ENCODE assay signal across 2 cellular contexts in genomic region chr1:228454238-228454637, GRCh38.
TF ChIP-seq lines count a peak whose summit lies in the region.

No MANE protein-coding gene starts in this region.

TF ChIP-seq in HEK293, 187 proteins besides CTCF, POLR2A, EP300 and RAD21:
- no peak for TF ChIP-seq WT1 (tag by site-specific recombination; IDR thresholded peaks at IDR 0.05)
- no peak for TF ChIP-seq ZNF677 (tag by site-specific recombination; IDR thresholded peaks at IDR 0.05)
- TF ChIP-seq ZNF549 (tag by site-specific recombination; IDR thresholded peaks at IDR 0.05) = no peak
- no peak for TF ChIP-seq ZNF658 (tag by site-specific recombination; IDR thresholded peaks at IDR 0.05)
- TF ChIP-seq ZNF146 (tag by site-specific recombination; IDR thresholded peaks at IDR 0.05) = peak; percentile 40

TF ChIP-seq in H1, 55 proteins besides CTCF, POLR2A, EP300 and RAD21:
- no peak for TF ChIP-seq CEBPB (IDR thresholded peaks at IDR 0.05; ENCODE audit: low read depth, low read length)
- TF ChIP-seq YY1 (IDR thresholded peaks at IDR 0.05; ENCODE audit: low read depth, low read length) = no peak
- no peak for TF ChIP-seq USF2 (IDR thresholded peaks at IDR 0.05; ENCODE audit: low read length)
- TF ChIP-seq POLR2AphosphoS5 (IDR thresholded peaks at IDR 0.05; ENCODE audit: low read depth, low read length) = 0 out of 2 replicates have a peak, but pooled peaks have one; percentile 38
- no peak for TF ChIP-seq TCF12 (IDR thresholded peaks at IDR 0.05; ENCODE audit: low read depth, low read length)
